In the genomic region with DNA sequence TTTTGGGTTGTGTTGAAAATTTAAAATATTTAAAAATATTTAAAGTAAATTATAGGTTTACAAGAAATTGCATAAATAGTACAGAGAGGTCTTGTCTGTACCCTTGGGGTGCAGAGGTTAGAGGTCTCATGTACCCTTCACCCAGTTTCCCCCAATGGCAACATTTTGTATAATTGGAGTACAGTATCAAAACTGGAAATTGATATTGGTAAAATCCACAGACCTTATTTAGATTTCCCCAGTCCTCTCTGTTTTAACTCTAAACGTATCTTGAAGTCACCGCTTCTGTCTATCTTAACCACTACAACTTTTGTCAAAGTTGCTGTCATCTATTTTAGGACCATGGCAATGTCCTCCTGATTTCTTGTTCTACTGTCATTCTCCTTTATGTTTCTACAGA, we compare ENCODE assay signal across 11 cellular contexts.
"Had no signal": no experiment of that assay in that cellular context is flagged by ENCODE, and none has a peak within 500 bp of the region (broad histone marks: within the 10 kb centered on the region; RNA-seq: fewer than 3 reads in every experiment).

No MANE protein-coding gene starts in this region.

- H3K4me1 ChIP-seq: HAP-1 had no signal

- H3K9me3 ChIP-seq: HAP-1 had no signal

- H3K27ac ChIP-seq: GM23248 had no signal

- H3K36me3 ChIP-seq: HAP-1 had no signal

- H3K4me3 ChIP-seq: GM23248, GM23338, HAP-1 had no signal

- ATAC-seq: GM23338, HCT116 had no signal

- DNase-seq: GM23248, GOT3, H7, H9, HCEC 1CT, HFFc6 had no signal

- FAIRE-seq: H1, H54 had no signal
